In the genomic region with DNA sequence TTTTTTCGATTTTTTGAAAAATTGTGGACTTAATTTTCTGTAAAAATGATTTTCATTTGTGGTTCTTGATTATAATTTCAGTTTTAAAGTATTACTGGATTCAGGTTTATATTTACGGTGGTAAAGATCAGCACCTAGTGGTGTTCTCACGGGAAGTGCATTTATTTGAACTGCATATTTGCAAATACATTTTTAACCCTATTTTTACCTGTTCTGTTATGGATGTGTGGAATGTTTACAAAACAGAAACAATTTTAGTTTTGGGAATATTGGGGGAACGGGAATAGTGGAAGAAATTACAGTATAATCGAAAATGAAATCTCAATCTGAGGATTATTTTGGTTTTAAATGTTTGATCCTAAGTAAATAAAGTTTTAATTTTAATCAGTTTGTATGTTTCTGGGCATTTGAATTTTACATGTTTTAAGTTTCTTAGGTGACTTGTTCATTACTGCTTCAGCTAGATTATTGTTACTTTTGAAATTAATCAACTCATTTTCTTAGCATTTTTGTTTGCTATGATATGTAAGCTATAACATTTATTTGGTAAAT, we compare ENCODE assay signal across 1 cellular context.
TF ChIP-seq lines count a peak whose summit lies in the region.

No MANE protein-coding gene starts in this region.

TF ChIP-seq in K562, 482 proteins besides CTCF, POLR2A, EP300 and RAD21 (continued from another document):
- TF ChIP-seq, protein P1, sequence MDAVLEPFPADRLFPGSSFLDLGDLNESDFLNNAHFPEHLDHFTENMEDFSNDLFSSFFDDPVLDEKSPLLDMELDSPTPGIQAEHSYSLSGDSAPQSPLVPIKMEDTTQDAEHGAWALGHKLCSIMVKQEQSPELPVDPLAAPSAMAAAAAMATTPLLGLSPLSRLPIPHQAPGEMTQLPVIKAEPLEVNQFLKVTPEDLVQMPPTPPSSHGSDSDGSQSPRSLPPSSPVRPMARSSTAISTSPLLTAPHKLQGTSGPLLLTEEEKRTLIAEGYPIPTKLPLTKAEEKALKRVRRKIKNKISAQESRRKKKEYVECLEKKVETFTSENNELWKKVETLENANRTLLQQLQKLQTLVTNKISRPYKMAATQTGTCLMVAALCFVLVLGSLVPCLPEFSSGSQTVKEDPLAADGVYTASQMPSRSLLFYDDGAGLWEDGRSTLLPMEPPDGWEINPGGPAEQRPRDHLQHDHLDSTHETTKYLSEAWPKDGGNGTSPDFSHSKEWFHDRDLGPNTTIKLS (IDR thresholded peaks at IDR 0.05; ENCODE audit: borderline replicate concordance, low read depth): peak; percentile 80; the same call in 1 of the 2 replicates
- TF ChIP-seq SMAD2 (IDR thresholded peaks at IDR 0.05; ENCODE audit: low read depth, low read length) (no peak), BDP1 (IDR thresholded peaks at IDR 0.05; ENCODE audit: insufficient read depth, insufficient read length) (no peak), ZNF766 (CRISPR knock-in tag; conservative IDR thresholded peaks at IDR 0.05) (no peak), EGR1 (conservative IDR thresholded peaks at IDR 0.05) (no peak), RBM15 (IDR thresholded peaks at IDR 0.05; ENCODE audit: insufficient read depth, low read length) (no peak)
